Comparison of ENCODE assay signal across 23 cellular contexts in the genomic region with DNA sequence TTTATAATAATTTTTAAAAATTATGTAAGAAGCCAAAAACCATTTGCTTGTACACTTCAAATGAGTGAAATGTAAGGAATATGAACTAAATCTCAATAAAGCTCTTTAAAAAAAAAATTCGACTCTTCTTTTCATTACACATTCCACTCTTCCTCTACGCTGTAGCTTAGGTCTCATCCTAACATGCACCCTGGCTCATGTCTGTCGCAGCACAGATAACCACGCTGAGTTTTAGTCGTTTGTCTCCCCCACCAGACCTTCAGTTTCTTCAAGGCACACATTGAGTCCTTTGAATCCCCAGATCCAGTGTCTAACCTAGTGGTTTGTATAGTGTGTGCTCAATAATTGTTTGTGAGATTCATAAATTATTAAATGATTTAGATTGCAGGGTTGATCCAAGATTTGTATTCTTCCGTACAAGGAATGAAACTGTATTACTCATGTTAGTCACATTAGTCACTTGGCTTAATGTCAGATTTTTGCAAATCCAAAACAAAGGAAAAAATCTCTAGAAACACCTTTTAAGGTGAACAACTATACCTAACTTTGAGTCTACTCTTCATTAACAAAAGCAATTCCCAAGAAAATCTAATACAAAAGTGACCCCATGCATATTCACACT. TPM values are rescaled to one million over a fixed set of nuclear protein-coding genes. Genes with fewer than 3 reads are reported as not detected.
DNase-seq lines count a peak whose midpoint lies in the region; ATAC-seq, FAIRE-seq and TF ChIP-seq lines count a peak whose summit lies in the region.
"Had no signal": no experiment of that assay in that cellular context is flagged by ENCODE, and none has a peak within 500 bp of the region (broad histone marks: within the 10 kb centered on the region; RNA-seq: fewer than 3 reads in every experiment).

No MANE protein-coding gene starts in this region.

- ATAC-seq in HG03354 (IDR thresholded peaks at IDR 0.05; ENCODE audit: poor library complexity, severe bottlenecking, unreplicated experiment): no peak
- ATAC-seq: left ventricle myocardium superior; stimulated activated naive CD8-positive, alpha-beta T cell treated with anti-CD3 and anti-CD28 coated beads, Interleukin-15, amount 100 ng/mL, for 72 hours had no signal

- H3K36me3 Mint-ChIP-seq in osteocyte (ENCODE audit: unreplicated experiment): peaks cover 60% of the 10 kb centered on the region

- POLR2A ChIA-PET in A673 (lab: Charles Lee; ENCODE audit: low non-redundant PET): no interaction called here

- H3K9ac ChIP-seq in adipocyte (ENCODE audit: low read length): no peak overlapping the region

- peak; percentile 57 for FAIRE-seq in H54 (lab: Jason Lieb, UNC)

- H3K27ac ChIP-seq in A673 (ENCODE audit: low read depth, low read length, poor library complexity, severe bottlenecking): no peak overlapping the region
- H3K27ac ChIP-seq: SJSA1 had no signal

- in situ Hi-C loops in ACHN (cut with HindIII; ENCODE audit: low pct_ligation_motif_present, low pct_unique_long_range_greater_than_20kb, low sequenced_read_pairs): no loop called here

- H3K9me3 ChIP-seq in adipocyte (ENCODE audit: control insufficient read depth, low read length) (no peaks in the 10 kb centered on the region), A673 (ENCODE audit: low read depth, low read length, poor library complexity, severe bottlenecking) (no peaks in the 10 kb centered on the region)
- H3K9me3 ChIP-seq: SJSA1 had no signal

- no peak overlapping the region for H3K4me3 Mint-ChIP-seq in osteocyte (ENCODE audit: unreplicated experiment)
- H3K4me3 Mint-ChIP-seq: activated naive CD8-positive, alpha-beta T cell treated with anti-CD3 and anti-CD28 coated beads, Interleukin-2, amount 10 ng/mL, durations not matched to agents 7 days and 5 days; activated T-helper 1 cell treated with anti-CD3 and anti-CD28 coated beads, Interleukin-12 subunit alpha, Interleukin-12 subunit beta, Interleukin-2, Interleukin-4 antibody, amounts not matched to agents 30 ng/mL and 10 ng/mL and 1 ng/mL, durations not matched to agents 14 hours and 24 hours and 36 hours; central memory CD8-positive, alpha-beta T cell; stimulated activated naive CD8-positive, alpha-beta T cell treated with anti-CD3 and anti-CD28 coated beads, Interleukin-15, amount 100 ng/mL, for 72 hours; T-helper 2 cell treated with Interferon-gamma antibody and Interleukin-4, amounts not matched to agents 5 μg/mL and 100 μg/mL, for 36 hours had no signal

- no peak for DNase-seq in H54 (ENCODE audit: insufficient read length, low spot score)
- peak; percentile 32 for DNase-seq in adipocyte (ENCODE audit: low read depth)
- DNase-seq in epithelial cell of esophagus (ENCODE audit: low read depth): peak; percentile 54
- no peak for DNase-seq in osteocyte (ENCODE audit: extremely low spot score, unreplicated experiment)
- no peak for DNase-seq in ACHN
- DNase-seq in A673 (ENCODE audit: low spot score): no peak
- DNase-seq: activated CD4-positive, CD25-positive, alpha-beta regulatory T cell; activated CD8-positive, alpha-beta memory T cell treated with anti-CD3 and anti-CD28 coated beads for 24 hours; activated naive CD8-positive, alpha-beta T cell treated with anti-CD3 and anti-CD28 coated beads, Interleukin-2, amount 10 ng/mL, durations not matched to agents 7 days and 5 days; Calu3; effector memory CD4-positive, alpha-beta T cell; Karpas-422; left ventricle myocardium superior; NCI-H1417 treated with DMSO at 0.1 percent for 48 hours; NCI-H69; occipital lobe; OCI-M1; stimulated activated naive CD8-positive, alpha-beta T cell treated with anti-CD3 and anti-CD28 coated beads, Interleukin-15, amount 100 ng/mL, for 72 hours had no signal

- peaks cover 22% of the 10 kb centered on the region for H3K4me1 Mint-ChIP-seq in osteocyte (ENCODE audit: unreplicated experiment)
- H3K4me1 Mint-ChIP-seq: central memory CD8-positive, alpha-beta T cell; stimulated activated naive CD8-positive, alpha-beta T cell treated with anti-CD3 and anti-CD28 coated beads, Interleukin-15, amount 100 ng/mL, for 72 hours had no signal

- no TSS peak for BruUV-seq in A673 (replicated peaks; lab: Mats Ljungman, UMichigan)

- peaks cover 14% of the 10 kb centered on the region for H3K4me1 ChIP-seq in adipocyte (ENCODE audit: control insufficient read depth, insufficient read depth, low read length)
- no peaks in the 10 kb centered on the region for H3K4me1 ChIP-seq in A673 (ENCODE audit: insufficient read depth, low read length, poor library complexity, severe bottlenecking)
- H3K4me1 ChIP-seq: SJSA1 had no signal

- peaks cover 54% of the 10 kb centered on the region for H3K36me3 ChIP-seq in adipocyte (ENCODE audit: control insufficient read depth, insufficient read depth, low read length, severe bottlenecking)
- H3K36me3 ChIP-seq in A673 (ENCODE audit: insufficient read depth, low read length, poor library complexity, severe bottlenecking): peaks cover 18% of the 10 kb centered on the region

- CTCF ChIA-PET in A673 (lab: Charles Lee): no interaction called here

- no peak for TF ChIP-seq POLR2A in H54 (IDR thresholded peaks at IDR 0.05; ENCODE audit: low read depth, low read length)

- TF ChIP-seq CTCF in epithelial cell of esophagus (IDR thresholded peaks at IDR 0.05; ENCODE audit: insufficient read depth, low read depth, low read length, missing control alignments) (no peak), osteocyte (IDR thresholded peaks at IDR 0.05) (no peak), A673 (conservative IDR thresholded peaks at IDR 0.05; ENCODE audit: low read depth, low read length) (no peak)

- H3K27me3 ChIP-seq in adipocyte (replicated peaks; ENCODE audit: control insufficient read depth, insufficient read depth, low read length): no peaks in the 10 kb centered on the region
- H3K27me3 ChIP-seq in A673 (replicated peaks; ENCODE audit: insufficient read depth, low read depth, low read length, poor library complexity): no peaks in the 10 kb centered on the region
- H3K27me3 ChIP-seq: SJSA1 had no signal

- H3K9me3 Mint-ChIP-seq in osteocyte (ENCODE audit: unreplicated experiment): peaks cover 5% of the 10 kb centered on the region
- H3K9me3 Mint-ChIP-seq: central memory CD8-positive, alpha-beta T cell; stimulated activated naive CD8-positive, alpha-beta T cell treated with anti-CD3 and anti-CD28 coated beads, Interleukin-15, amount 100 ng/mL, for 72 hours had no signal

- no peaks in the 10 kb centered on the region for H3K27me3 Mint-ChIP-seq in osteocyte (ENCODE audit: unreplicated experiment)
- H3K27me3 Mint-ChIP-seq: activated naive CD8-positive, alpha-beta T cell treated with anti-CD3 and anti-CD28 coated beads, Interleukin-2, amount 10 ng/mL, durations not matched to agents 7 days and 5 days; central memory CD8-positive, alpha-beta T cell; stimulated activated naive CD8-positive, alpha-beta T cell treated with anti-CD3 and anti-CD28 coated beads, Interleukin-15, amount 100 ng/mL, for 72 hours had no signal

- intact Hi-C loops in A673 (cut with micrococcal nuclease; ENCODE audit: unreplicated experiment): no loop called here

- peak overlapping the region; percentile 72 for H3K27ac Mint-ChIP-seq in osteocyte (ENCODE audit: unreplicated experiment)
- H3K27ac Mint-ChIP-seq: activated naive CD8-positive, alpha-beta T cell treated with anti-CD3 and anti-CD28 coated beads, Interleukin-2, amount 10 ng/mL, durations not matched to agents 7 days and 5 days; activated T-helper 1 cell treated with anti-CD3 and anti-CD28 coated beads, Interleukin-12 subunit alpha, Interleukin-12 subunit beta, Interleukin-2, Interleukin-4 antibody, amounts not matched to agents 30 ng/mL and 10 ng/mL and 1 ng/mL, durations not matched to agents 14 hours and 24 hours and 36 hours; stimulated activated naive CD8-positive, alpha-beta T cell treated with anti-CD3 and anti-CD28 coated beads, Interleukin-15, amount 100 ng/mL, for 72 hours; T-helper 2 cell treated with Interferon-gamma antibody and Interleukin-4, amounts not matched to agents 5 μg/mL and 100 μg/mL, for 36 hours had no signal

- no peak overlapping the region for H3K4me3 ChIP-seq in adipocyte (ENCODE audit: low read length)
- H3K4me3 ChIP-seq in epithelial cell of esophagus (ENCODE audit: low read length): no peak overlapping the region
- no peak overlapping the region for H3K4me3 ChIP-seq in A673 (ENCODE audit: low read depth, low read length, poor library complexity, severe bottlenecking)
- H3K4me3 ChIP-seq: SJSA1 had no signal

RNA-seq across cellular contexts. Expression of gene SLC25A24, which starts 57.3 kb away (rescaled TPM):
- 40.4 and 41.3 TPM in 2 replicates for total RNA-seq in osteocyte
- total RNA-seq in A673 (2021): 34.5 and 35.4 TPM in 2 replicates

Comparison
In these comparisons a context has a peak if more than half of its experiments do, and no peak if none do; other contexts are left out.
1. DNase-seq: peak in adipocyte (single experiment) and epithelial cell of esophagus (single experiment); none in H54 (single experiment), osteocyte (single experiment), ACHN (single experiment) and A673 (single experiment).